1 cellular context compared by ENCODE assay signal in genomic region chr10:46558411-46559185, GRCh38.
TF ChIP-seq lines count a peak whose summit lies in the region.

No MANE protein-coding gene starts in this region.

TF ChIP-seq in A549, 52 proteins besides CTCF, POLR2A, EP300 and RAD21 (continued from another document):
- TF ChIP-seq REST (IDR thresholded peaks at IDR 0.05) (no peak), KDM1A (IDR thresholded peaks at IDR 0.05; ENCODE audit: low read depth) (0 out of 2 replicates have a peak, but pooled peaks have one; percentile 36), MYC (IDR thresholded peaks at IDR 0.05; ENCODE audit: borderline replicate concordance, low read length) (no peak), FOXS1 (CRISPR knock-in tag; IDR thresholded peaks at IDR 0.05) (no peak), MAZ (IDR thresholded peaks at IDR 0.05; ENCODE audit: borderline replicate concordance, low read depth, low read length) (no peak)
